ENCODE assay signal across 8 cellular contexts in the genomic region with DNA sequence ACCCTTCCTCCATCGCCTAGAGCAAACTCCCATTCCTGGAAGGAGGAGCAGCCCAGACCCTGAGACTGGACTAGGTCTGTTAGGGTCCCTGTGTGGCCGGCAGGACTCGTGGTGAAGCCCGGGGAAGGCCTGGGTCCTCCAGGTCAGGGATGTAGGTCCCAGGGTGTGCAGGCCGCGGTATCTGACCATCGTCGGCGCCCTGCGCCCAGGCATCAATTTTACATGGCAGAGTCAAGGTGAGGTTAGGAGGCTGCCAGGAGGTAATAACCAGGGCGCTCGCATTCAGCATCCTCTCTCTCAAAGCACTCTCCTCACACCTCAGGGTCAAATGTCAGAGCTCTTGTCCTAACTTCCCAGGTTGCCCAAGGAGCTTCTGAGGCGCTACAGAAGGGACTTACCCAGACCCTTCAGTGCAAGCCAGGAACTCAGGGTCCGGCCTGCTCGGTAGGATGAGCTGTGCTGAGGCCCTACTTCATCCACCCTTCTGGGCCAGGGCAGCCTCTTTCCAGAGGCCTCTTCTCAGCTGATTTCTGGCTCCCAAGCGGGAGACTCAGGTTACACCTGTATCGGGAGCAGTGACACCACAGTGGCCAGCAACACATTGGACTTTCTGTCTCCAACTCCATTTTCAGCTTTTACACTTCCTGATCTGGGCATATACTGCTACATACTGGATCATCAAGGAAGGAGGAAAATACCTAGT. TPM values are rescaled to one million over a fixed set of nuclear protein-coding genes. Genes with fewer than 3 reads are reported as not detected.
DNase-seq lines count a peak whose midpoint lies in the region; ATAC-seq and TF ChIP-seq lines count a peak whose summit lies in the region.

No MANE protein-coding gene starts in this region.

- peak overlapping the region; percentile 83 to 84 for H3K4me3 ChIP-seq in testis

- no peaks in the 10 kb centered on the region for H3K9me3 Mint-ChIP-seq in activated naive CD4-positive, alpha-beta T cell treated with anti-CD3 and anti-CD28 coated beads, Interleukin-2, amount 50 U/mL, for 72 hours
- no peaks in the 10 kb centered on the region for H3K9me3 Mint-ChIP-seq in immature natural killer cell

- peak overlapping the region; percentile 95 to 97 for H3K27ac ChIP-seq in testis

- peaks cover 37 to 42% of the 10 kb centered on the region in 2 donors for H3K4me1 Mint-ChIP-seq in immature natural killer cell

- peak overlapping the region; percentile 92 to 99 for H3K27ac Mint-ChIP-seq in activated naive CD4-positive, alpha-beta T cell treated with anti-CD3 and anti-CD28 coated beads, Interleukin-2, amount 50 U/mL, for 72 hours
- peak overlapping the region; percentile 83 to 97 (median 94) for H3K27ac Mint-ChIP-seq in immature natural killer cell

- H3K4me3 Mint-ChIP-seq in immature natural killer cell: peak overlapping the region; percentile 57 to 98 (median 92)

- ATAC-seq in activated naive CD4-positive, alpha-beta T cell treated with anti-CD3 and anti-CD28 coated beads, Interleukin-2, amount 50 U/mL, for 72 hours: no peak

- H3K27me3 ChIP-seq in testis: no peaks in the 10 kb centered on the region

- peaks cover 2 to 9% (median 2%) of the 10 kb centered on the region in 3 donors for H3K27me3 Mint-ChIP-seq in immature natural killer cell (ENCODE audit: low read depth in 3 of 3)

- H3K9me3 ChIP-seq in testis: no peaks in the 10 kb centered on the region

- intact Hi-C loops in testis (cut with DNase I; ENCODE audit: low total_unique reads): no loop called here

- TF ChIP-seq POLR2A in testis (IDR thresholded peaks at IDR 0.05): no peak

- 34 to 55% methylated on average over 5 to 17 of the region's 17 CpGs for WGBS in testis, 2 donors

- TF ChIP-seq CTCF in testis (IDR thresholded peaks at IDR 0.05): no peak

- H3K4me1 ChIP-seq in testis: peaks cover 32% of the 10 kb centered on the region

- H3K36me3 ChIP-seq in testis (ENCODE audit: low read depth, missing control alignments): no peaks in the 10 kb centered on the region

- DNase-seq in activated CD4-positive, alpha-beta T cell treated with anti-CD3 and anti-CD28 coated beads, Interleukin-2, amount 50 U/mL, for 48 hours: peak; percentile 25 to 30
- no peak for DNase-seq in activated CD4-positive, alpha-beta T cell treated with anti-CD3 and anti-CD28 coated beads, Interleukin-2, amount 50 U/mL, for 4 hours
- DNase-seq in activated naive CD4-positive, alpha-beta T cell treated with anti-CD3 and anti-CD28 coated beads, Interleukin-2, amount 50 U/mL, for 72 hours (ENCODE audit: low spot score in 2 of 2): no peak
- DNase-seq in immature natural killer cell (no peak), testis (no peak), hepatic stellate cell (ENCODE audit: low spot score) (no peak), LoVo (ENCODE audit: low spot score) (no peak)
- DNase-seq in activated CD8-positive, alpha-beta memory T cell treated with anti-CD3 and anti-CD28 coated beads for 24 hours: no peak

- no peaks in the 10 kb centered on the region for H3K36me3 Mint-ChIP-seq in activated naive CD4-positive, alpha-beta T cell treated with anti-CD3 and anti-CD28 coated beads, Interleukin-2, amount 50 U/mL, for 72 hours
- no peaks in the 10 kb centered on the region for H3K36me3 Mint-ChIP-seq in immature natural killer cell

RNA-seq across cellular contexts. Expression of a gene that starts 0.6 kb away (rescaled TPM):
- 1 to 10 TPM in 1 of 2 donors, under 1 TPM in 1; 0.55 to 2.5 TPM for total RNA-seq in activated naive CD4-positive, alpha-beta T cell treated with anti-CD3 and anti-CD28 coated beads, Interleukin-2, amount 50 U/mL, for 72 hours
- not detected for polyA plus RNA-seq in immature natural killer cell
- 10 to 100 TPM; 11.2 to 13.6 TPM for total RNA-seq in testis
- 15.9 TPM for polyA plus RNA-seq in testis (ENCODE audit: insufficient read depth, low read depth, low replicate concordance)

RNA-seq across cellular contexts. Expression of a gene that starts 9.0 kb away (rescaled TPM):
- 10 to 100 TPM; 38.0 to 39.8 TPM for total RNA-seq in activated naive CD4-positive, alpha-beta T cell treated with anti-CD3 and anti-CD28 coated beads, Interleukin-2, amount 50 U/mL, for 72 hours
- polyA plus RNA-seq in immature natural killer cell (100 to 1,000 TPM in 2 of 3 donors, 10 to 100 TPM in 1; 97.5 to 233 (median 232) TPM), testis (ENCODE audit: insufficient read depth, low read depth, low replicate concordance) (74.5 TPM)
- 10 to 100 TPM; 17.7 to 29.4 TPM for total RNA-seq in testis

Comparison
In these comparisons a context has a peak if more than half of its experiments do, and no peak if none do; other contexts are left out.
1. DNase-seq: peak in activated CD4-positive, alpha-beta T cell treated with anti-CD3 and anti-CD28 coated beads, Interleukin-2, amount 50 U/mL, for 48 hours (2 of 2); none in activated CD4-positive, alpha-beta T cell treated with anti-CD3 and anti-CD28 coated beads, Interleukin-2, amount 50 U/mL, for 4 hours (0 of 2), activated naive CD4-positive, alpha-beta T cell treated with anti-CD3 and anti-CD28 coated beads, Interleukin-2, amount 50 U/mL, for 72 hours (0 of 2), immature natural killer cell (0 of 3), testis (single experiment), hepatic stellate cell (single experiment), LoVo (single experiment) and activated CD8-positive, alpha-beta memory T cell treated with anti-CD3 and anti-CD28 coated beads for 24 hours (single experiment).